ENCODE assay signal across 9 cellular contexts in genomic region chr4:121712001-121712655, GRCh38. TPM values are rescaled to one million over a fixed set of nuclear protein-coding genes. Genes with fewer than 3 reads are reported as not detected.
A peak's percentile ranks its signal among the peaks of the same experiment; 100 is the strongest.
DNase-seq lines count a peak whose midpoint lies in the region; ATAC-seq and TF ChIP-seq lines count a peak whose summit lies in the region.
"Had no signal": no experiment of that assay in that cellular context is flagged by ENCODE, and none has a peak within 500 bp of the region (broad histone marks: within the 10 kb centered on the region; RNA-seq: fewer than 3 reads in every experiment).

No MANE protein-coding gene starts in this region.

- POLR2A ChIA-PET in activated CD4-positive, alpha-beta memory T cell treated with anti-CD3 and anti-CD28 coated beads, Interleukin-2, amount 10 ng/mL, durations not matched to agents 7 days and 5 days (lab: Charles Lee), result interaction anchor here (0.8 to 8.2 kb wide), 3 partner anchors 15 to 16 kb away, joined by 3 to 77 read pairs (median 3); partner anchors contain the start of gene ANXA5

- peaks cover 5% of the 10 kb centered on the region for H3K36me3 Mint-ChIP-seq in activated CD4-positive, alpha-beta memory T cell treated with anti-CD3 and anti-CD28 coated beads, Interleukin-2, amount 10 ng/mL, durations not matched to agents 7 days and 5 days (ENCODE audit: low read depth)
- H3K36me3 Mint-ChIP-seq in T-helper 17 cell (ENCODE audit: low read depth), result peaks cover 2% of the 10 kb centered on the region
- H3K36me3 Mint-ChIP-seq: activated naive CD4-positive, alpha-beta T cell treated with anti-CD3 and anti-CD28 coated beads, Interleukin-2, amount 50 U/mL, for 72 hours had no signal

- H2AK5ac ChIP-seq in mesendoderm (ENCODE audit: low read length), result no peak overlapping the region

- peak overlapping the region; percentile 69 for H2BK120ac ChIP-seq in mesendoderm (ENCODE audit: low read depth, low read length)

- H3K27me3 ChIP-seq in body of pancreas, result peaks cover 0 to 5% of the 10 kb centered on the region in 2 donors
- no peaks in the 10 kb centered on the region for H3K27me3 ChIP-seq in mesendoderm (ENCODE audit: insufficient read depth, low read length, poor library complexity)

- H3K23ac ChIP-seq in mesendoderm (ENCODE audit: low read length), result no peak overlapping the region

- H3K18ac ChIP-seq in mesendoderm (ENCODE audit: low read length), result peak overlapping the region; percentile 20

- no peak overlapping the region for H4K8ac ChIP-seq in mesendoderm (ENCODE audit: low read depth, low read length)

- peaks cover 51% of the 10 kb centered on the region for H3K27me3 Mint-ChIP-seq in activated CD4-positive, alpha-beta memory T cell treated with anti-CD3 and anti-CD28 coated beads, Interleukin-2, amount 10 ng/mL, durations not matched to agents 7 days and 5 days
- H3K27me3 Mint-ChIP-seq in T-helper 17 cell, result peaks cover 66% of the 10 kb centered on the region

- H3K56ac ChIP-seq in mesendoderm (ENCODE audit: low read length), result peak overlapping the region; percentile 40

- H3K9ac ChIP-seq in mesendoderm (ENCODE audit: low read length), result no peak overlapping the region

- intact Hi-C loops in Right ventricle myocardium inferior (cut with DNase I), result no loop called here
- intact Hi-C loops in cardiac septum (cut with DNase I), result no loop called here
- intact Hi-C loops in body of pancreas (cut with DNase I), result no loop called here

- WGBS in body of pancreas, 2 donors, result 58 to 60% methylated on average over 7 of the region's 7 CpGs
- WGBS in mesendoderm (ENCODE audit: extremely low coverage, insufficient coverage, low lambda C conversion rate), result no CpG with 5 or more reads among the region's 7 CpGs
- 50% methylated on average over 7 of the region's 7 CpGs for WGBS in urinary bladder

- H2BK15ac ChIP-seq in mesendoderm (replicated peaks; ENCODE audit: low read depth), result no peak overlapping the region

- TF ChIP-seq CTCF in body of pancreas (IDR thresholded peaks at IDR 0.05), result no peak

- H3K4me1 Mint-ChIP-seq in activated CD4-positive, alpha-beta memory T cell treated with anti-CD3 and anti-CD28 coated beads, Interleukin-2, amount 10 ng/mL, durations not matched to agents 7 days and 5 days, result peaks cover 34% of the 10 kb centered on the region
- peaks cover 4% of the 10 kb centered on the region for H3K4me1 Mint-ChIP-seq in T-helper 17 cell

- no peaks in the 10 kb centered on the region for H3K79me2 ChIP-seq in mesendoderm (ENCODE audit: control insufficient read depth, insufficient read depth, low read length)

- no peak overlapping the region for H2BK5ac ChIP-seq in mesendoderm (ENCODE audit: low read length)

- H3K9me3 Mint-ChIP-seq in activated CD4-positive, alpha-beta memory T cell treated with anti-CD3 and anti-CD28 coated beads, Interleukin-2, amount 10 ng/mL, durations not matched to agents 7 days and 5 days, result peaks cover 2% of the 10 kb centered on the region
- H3K9me3 Mint-ChIP-seq: activated naive CD4-positive, alpha-beta T cell treated with anti-CD3 and anti-CD28 coated beads, Interleukin-2, amount 50 U/mL, for 72 hours had no signal

- H3K4me1 ChIP-seq in body of pancreas (no peaks in the 10 kb centered on the region), mesendoderm (ENCODE audit: control insufficient read depth, low read depth, low read length) (peaks cover 3% of the 10 kb centered on the region), urinary bladder (ENCODE audit: insufficient read depth) (no peaks in the 10 kb centered on the region)

- H3K4me3 ChIP-seq in body of pancreas, result no peak overlapping the region
- H3K4me3 ChIP-seq in mesendoderm (ENCODE audit: low read length), result no peak overlapping the region
- no peak overlapping the region for H3K4me3 ChIP-seq in urinary bladder (ENCODE audit: low read depth, low read length)

- H3K9me3 ChIP-seq in body of pancreas (no peaks in the 10 kb centered on the region), T-helper 17 cell (ENCODE audit: control insufficient read depth, low read length, poor library complexity, severe bottlenecking) (no peaks in the 10 kb centered on the region)

- H4K5ac ChIP-seq in mesendoderm (ENCODE audit: low read length), result peak overlapping the region; percentile 34

- peak overlapping the region; percentile 6 for H3K4me2 ChIP-seq in mesendoderm (ENCODE audit: low read length)

- DNase-seq in Right ventricle myocardium inferior (ENCODE audit: missing footprints), result no peak
- no peak for DNase-seq in cardiac septum (ENCODE audit: low spot score)
- DNase-seq in body of pancreas, result no peak
- no peak for DNase-seq in mesendoderm
- no peak for DNase-seq in activated CD4-positive, alpha-beta memory T cell treated with anti-CD3 and anti-CD28 coated beads, Interleukin-2, amount 10 ng/mL, durations not matched to agents 7 days and 5 days
- DNase-seq in dermis blood vessel endothelial cell, result no peak
- DNase-seq in T-helper 17 cell, result no peak

- peak overlapping the region; percentile 60 for H3K4ac ChIP-seq in mesendoderm (ENCODE audit: low read depth, low read length)

- no peak overlapping the region for H3K4me3 Mint-ChIP-seq in activated CD4-positive, alpha-beta memory T cell treated with anti-CD3 and anti-CD28 coated beads, Interleukin-2, amount 10 ng/mL, durations not matched to agents 7 days and 5 days
- H3K4me3 Mint-ChIP-seq in T-helper 17 cell, result no peak overlapping the region

- H3K27ac Mint-ChIP-seq in activated CD4-positive, alpha-beta memory T cell treated with anti-CD3 and anti-CD28 coated beads, Interleukin-2, amount 10 ng/mL, durations not matched to agents 7 days and 5 days, result no peak overlapping the region
- no peak overlapping the region for H3K27ac Mint-ChIP-seq in T-helper 17 cell

- ATAC-seq in Right ventricle myocardium inferior (peak; percentile 68), body of pancreas (peak; percentile 17), T-helper 17 cell (no peak)

- CTCF ChIA-PET in activated CD4-positive, alpha-beta memory T cell treated with anti-CD3 and anti-CD28 coated beads, Interleukin-2, amount 10 ng/mL, durations not matched to agents 7 days and 5 days (lab: Charles Lee), result interaction anchor here (0.9 to 2.0 kb wide), 4 partner anchors 11 to 250 kb away, joined by 3 to 5 read pairs (median 4); no protein-coding TSS in a partner anchor

- H3K36me3 ChIP-seq in body of pancreas (replicated peaks in 1 of 2; ENCODE audit: insufficient read depth in 1 of 2, low read depth in 2 of 2), result no peaks in the 10 kb centered on the region
- H3K36me3 ChIP-seq in mesendoderm (ENCODE audit: control insufficient read depth, insufficient read depth, low read length), result no peaks in the 10 kb centered on the region
- no peaks in the 10 kb centered on the region for H3K36me3 ChIP-seq in urinary bladder (ENCODE audit: insufficient read depth)

- no peak for TF ChIP-seq POLR2A in body of pancreas (IDR thresholded peaks at IDR 0.05)

- no peaks in the 10 kb centered on the region for H3K79me1 ChIP-seq in mesendoderm (ENCODE audit: low read length)

- H3K27ac ChIP-seq in body of pancreas (peak overlapping the region in 2 of 4 donors; percentile 30 to 57), mesendoderm (ENCODE audit: low read depth, low read length) (peak overlapping the region; percentile 79), urinary bladder (ENCODE audit: low read depth) (peak overlapping the region; percentile 33)

RNA-seq across cellular contexts. Expression of gene ANXA5, which starts 15.3 kb away (rescaled TPM):
- 136 TPM for total RNA-seq in Right ventricle myocardium inferior
- 152 TPM for total RNA-seq in cardiac septum
- 100 to 1,000 TPM; 126 to 180 TPM for total RNA-seq in body of pancreas
- 218 TPM for polyA plus RNA-seq in mesendoderm (2013, experiment 1 of 2)
- polyA plus RNA-seq in mesendoderm (2013, experiment 2 of 2), result 225 TPM
- total RNA-seq in urinary bladder, result 314 TPM
- 248 TPM for polyA plus RNA-seq in urinary bladder
- total RNA-seq in activated CD4-positive, alpha-beta memory T cell treated with anti-CD3 and anti-CD28 coated beads, Interleukin-2, amount 10 ng/mL, durations not matched to agents 7 days and 5 days, result 100 to 1,000 TPM; 234 to 235 TPM
- total RNA-seq in dermis blood vessel endothelial cell, result 373 and 483 TPM in 2 replicates
- total RNA-seq in T-helper 17 cell, result 100 to 1,000 TPM; 103 to 108 TPM

RNA-seq across cellular contexts. Expression of gene SMIM43, which starts 52.8 kb away (rescaled TPM):
- total RNA-seq in Right ventricle myocardium inferior, result not detected
- 0.27 TPM for total RNA-seq in cardiac septum
- total RNA-seq in body of pancreas, result not detected
- polyA plus RNA-seq in mesendoderm (2013, experiment 1 of 2), result 0.21 TPM
- polyA plus RNA-seq in mesendoderm (2013, experiment 2 of 2), result 0.25 TPM
- 0.21 TPM for total RNA-seq in urinary bladder
- polyA plus RNA-seq in urinary bladder, result 0.25 TPM
- total RNA-seq in activated CD4-positive, alpha-beta memory T cell treated with anti-CD3 and anti-CD28 coated beads, Interleukin-2, amount 10 ng/mL, durations not matched to agents 7 days and 5 days, result not detected
- 0.47 and 0.85 TPM in 2 replicates for total RNA-seq in dermis blood vessel endothelial cell
- not detected for total RNA-seq in T-helper 17 cell
- total RNA-seq: activated naive CD4-positive, alpha-beta T cell treated with anti-CD3 and anti-CD28 coated beads, Interleukin-2, amount 50 U/mL, for 72 hours had no signal
